ENCODE assay signal across 17 cellular contexts in the genomic region with DNA sequence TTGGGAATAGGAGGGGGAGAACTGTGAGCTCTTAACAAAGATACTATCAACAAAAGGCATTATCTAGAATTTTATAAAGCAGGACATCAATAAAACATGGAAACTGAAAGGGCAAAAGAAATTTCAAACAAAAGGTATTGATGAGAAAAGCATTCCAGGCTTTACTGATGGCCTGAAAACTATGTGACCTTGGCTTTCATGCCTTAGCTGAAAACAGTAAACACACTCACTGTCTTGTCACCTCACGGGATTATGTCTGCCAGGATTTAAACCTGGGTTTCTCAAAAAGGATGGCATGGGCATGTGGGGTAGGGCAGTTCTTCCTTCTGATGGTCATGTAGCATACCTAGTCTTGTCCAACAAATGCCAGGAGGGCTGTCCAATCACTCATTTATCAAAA.
"Had no signal": no experiment of that assay in that cellular context is flagged by ENCODE, and none has a peak within 500 bp of the region (broad histone marks: within the 10 kb centered on the region; RNA-seq: fewer than 3 reads in every experiment).

No MANE protein-coding gene starts in this region.

- DNase-seq: cerebellar nuclear complex; colonic mucosa; dermis blood vessel endothelial cell; effector CD4-positive, alpha-beta T cell; endodermal cell; islet precursor cell; left lung; naive thymus-derived CD4-positive, alpha-beta T cell; stimulated activated CD4-positive, alpha-beta T cell treated with anti-CD3 and anti-CD28 coated beads, Interleukin-2, amount 100 ng/mL, for 48 hours; stimulated activated naive CD4-positive, alpha-beta T cell treated with Interleukin-2 at 50 U/mL for 16 hours; tibial artery; uterus had no signal

- H3K4me1 ChIP-seq: colonic mucosa, uterus had no signal

- H3K4me3 Mint-ChIP-seq: endodermal cell; naive thymus-derived CD4-positive, alpha-beta T cell had no signal

- H3K9me3 ChIP-seq: colonic mucosa, heart right ventricle, left lung, suprapubic skin, tibial artery, upper lobe of left lung, uterus had no signal

- H3K27ac Mint-ChIP-seq: endodermal cell; naive thymus-derived CD4-positive, alpha-beta T cell had no signal

- H3K4me3 ChIP-seq: colonic mucosa, heart right ventricle, left lung, lung, smooth muscle cell, suprapubic skin, tibial artery, upper lobe of left lung, uterus had no signal

- H3K27ac ChIP-seq: colonic mucosa, left lung, suprapubic skin, tibial artery, uterus had no signal

- ATAC-seq: left lung had no signal

- H3K36me3 Mint-ChIP-seq: naive thymus-derived CD4-positive, alpha-beta T cell had no signal

- H3K27me3 ChIP-seq: colonic mucosa, heart right ventricle, left lung, suprapubic skin, tibial artery, upper lobe of left lung, uterus had no signal

- H3K4me1 Mint-ChIP-seq: naive thymus-derived CD4-positive, alpha-beta T cell had no signal

- H3K36me3 ChIP-seq: colonic mucosa, heart right ventricle, left lung, suprapubic skin, tibial artery, upper lobe of left lung, uterus had no signal

- H3K9me3 Mint-ChIP-seq: endodermal cell; naive thymus-derived CD4-positive, alpha-beta T cell had no signal
